Comparison of ENCODE assay signal across 10 cellular contexts in the genomic region with DNA sequence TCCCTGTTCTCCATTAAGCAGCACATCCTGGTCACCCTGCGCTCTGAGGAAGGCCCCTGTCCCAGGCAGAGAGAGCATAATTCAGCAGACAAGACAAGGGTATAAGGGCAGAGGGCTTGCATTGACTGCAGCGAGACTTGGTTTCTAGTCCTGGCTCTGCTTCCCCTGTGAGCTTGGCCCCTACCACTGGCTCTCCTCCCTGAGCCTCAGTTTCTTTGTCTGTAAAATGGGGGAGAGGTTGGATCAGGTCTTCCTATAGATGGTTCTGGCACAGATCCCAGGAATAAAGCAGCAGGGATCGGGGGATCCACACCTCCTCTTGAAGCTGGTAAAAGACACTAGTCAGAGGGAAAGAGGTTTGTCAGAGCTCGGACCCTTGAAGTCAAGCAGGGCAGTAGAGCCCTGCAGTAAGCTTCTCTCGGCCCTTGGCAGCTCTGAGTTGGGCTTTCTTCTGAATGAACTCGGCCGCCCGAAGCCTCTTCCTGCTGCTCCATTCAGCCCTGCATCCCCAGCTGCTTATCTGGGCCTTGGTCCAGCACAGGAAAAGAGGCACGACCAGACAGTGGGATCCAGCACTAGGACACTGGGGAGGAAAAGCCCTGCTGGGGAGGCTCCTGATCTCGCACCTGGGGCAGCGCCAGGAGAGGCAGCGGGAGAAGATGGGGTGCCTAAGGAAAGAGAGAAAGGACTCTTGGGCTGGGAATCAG. TPM values are rescaled to one million over a fixed set of nuclear protein-coding genes. Genes with fewer than 3 reads are reported as not detected.
DNase-seq lines count a peak whose midpoint lies in the region; ATAC-seq, FAIRE-seq and TF ChIP-seq lines count a peak whose summit lies in the region.
"Had no signal": no experiment of that assay in that cellular context is flagged by ENCODE, and none has a peak within 500 bp of the region (broad histone marks: within the 10 kb centered on the region; RNA-seq: fewer than 3 reads in every experiment).

No MANE protein-coding gene starts in this region.

- DNase-seq in COLO668 (lab: John Stamatoyannopoulos, UW; ENCODE audit: unreplicated experiment): peak; percentile 28
- no peak for DNase-seq in Panc1 (ENCODE audit: low read depth, low spot score)
- peak; percentile 57 to 69 for DNase-seq in frontal cortex (ENCODE audit: low spot score in 2 of 2)
- no peak for DNase-seq in activated naive CD4-positive, alpha-beta T cell treated with anti-CD3 and anti-CD28 coated beads, Interleukin-2, amount 50 U/mL, for 16 hours
- DNase-seq in NCI-H2171 treated with DMSO at 0.1 percent for 48 hours (lab: John Stamatoyannopoulos, UW): no peak
- no peak for DNase-seq in stimulated activated CD4-positive, alpha-beta T cell treated with anti-CD3 and anti-CD28 coated beads, Interleukin-1b, Interleukin-23, amount 100 ng/mL, for 48 hours
- DNase-seq in HTR-8/SVneo (ENCODE audit: insufficient read length, low spot score): no peak

- intact Hi-C loops in Panc1 (cut with micrococcal nuclease; ENCODE audit: unreplicated experiment): no loop called here

- H3K4me3 ChIP-seq in Panc1 (ENCODE audit: low read depth in 2 of 2, low read length in 2 of 2) (peak overlapping the region; percentile 59 to 77), parathyroid adenoma (ENCODE audit: low read depth, low read length) (peak overlapping the region; percentile 50)

- POLR2A ChIA-PET in Panc1 (lab: Charles Lee): no interaction called here

- H3K27me3 ChIP-seq in Panc1 (ENCODE audit: control insufficient read depth, insufficient read depth, low read length): no peaks in the 10 kb centered on the region; the same call in 1 of the 2 replicates
- H3K27me3 ChIP-seq in parathyroid adenoma (ENCODE audit: control insufficient read depth, insufficient read depth, low read length): no peaks in the 10 kb centered on the region

- BruUV-seq in Panc1 (replicated peaks; lab: Mats Ljungman, UMichigan): no TSS peak

- no peak overlapping the region for H3K9ac ChIP-seq in parathyroid adenoma

- H3K4me2 ChIP-seq in parathyroid adenoma (ENCODE audit: low read length): no peak overlapping the region

- ATAC-seq in Panc1: no peak; the same call in 1 of the 2 replicates

- FAIRE-seq in frontal cortex (lab: Jason Lieb, UNC) (no peak), HTR-8/SVneo (lab: Jason Lieb, UNC) (no peak)
- FAIRE-seq: endometrium had no signal

- H3K9me3 ChIP-seq in Panc1 (ENCODE audit: control insufficient read depth, insufficient read depth, low read depth, low read length) (no peaks in the 10 kb centered on the region), parathyroid adenoma (ENCODE audit: control insufficient read depth, low read length) (no peaks in the 10 kb centered on the region)

- TF ChIP-seq CTCF in Panc1 (IDR thresholded peaks at IDR 0.05) (no peak), parathyroid adenoma (IDR thresholded peaks at IDR 0.05) (no peak)

- H3K27ac ChIP-seq in Panc1 (ENCODE audit: low read length) (peak overlapping the region; percentile 15; the same call in 1 of the 2 replicates), parathyroid adenoma (no peak overlapping the region)

- H3K4me1 ChIP-seq in Panc1 (ENCODE audit: control insufficient read depth, insufficient read depth, low read length): peaks cover 25% of the 10 kb centered on the region
- H3K4me1 ChIP-seq in parathyroid adenoma: peaks cover 8% of the 10 kb centered on the region

- H3K79me2 ChIP-seq in parathyroid adenoma: no peaks in the 10 kb centered on the region

- H3K36me3 ChIP-seq in Panc1 (ENCODE audit: control insufficient read depth, insufficient read depth, low read length) (no peaks in the 10 kb centered on the region), parathyroid adenoma (ENCODE audit: control insufficient read depth, insufficient read depth, low read length) (no peaks in the 10 kb centered on the region)

- CTCF ChIA-PET in Panc1 (lab: Charles Lee): interaction anchor here (0.6 to 2.2 kb wide), 3 partner anchors 31 to 40 kb away, joined by 3 to 7 read pairs (median 3); no protein-coding TSS in a partner anchor

- H2AFZ ChIP-seq in parathyroid adenoma: no peak overlapping the region

- in situ Hi-C loops in Panc1 (cut with HindIII; ENCODE audit: low pct_unique_long_range_greater_than_20kb, low sequenced_read_pairs): no loop called here

RNA-seq across cellular contexts. Expression of a gene that starts 2.1 kb away (rescaled TPM):
- total RNA-seq in Panc1 (2021; ENCODE audit: unreplicated experiment) (35.6 TPM), frontal cortex (0.41 TPM)
- 36.3 TPM for polyA plus RNA-seq in Panc1 (2012; ENCODE audit: insufficient read length)
- total RNA-seq: T-helper 1 cell treated with Interleukin-12 subunit alpha and Interleukin-12 subunit beta and Interleukin-4 antibody, amounts not matched to agents 30 ng/mL and 1 ng/mL, for 36 hours had no signal

Comparison
In these comparisons a context has a peak if more than half of its experiments do, and no peak if none do; other contexts are left out.
1. DNase-seq: peak in COLO668 (single experiment) and frontal cortex (2 of 2); none in Panc1 (single experiment), activated naive CD4-positive, alpha-beta T cell treated with anti-CD3 and anti-CD28 coated beads, Interleukin-2, amount 50 U/mL, for 16 hours (single experiment), NCI-H2171 treated with DMSO at 0.1 percent for 48 hours (single experiment), stimulated activated CD4-positive, alpha-beta T cell treated with anti-CD3 and anti-CD28 coated beads, Interleukin-1b, Interleukin-23, amount 100 ng/mL, for 48 hours (single experiment) and HTR-8/SVneo (single experiment).
2. RNA of a gene that starts 2.1 kb away (total RNA-seq): 35.6 TPM in Panc1 (single experiment); 0.41 TPM in frontal cortex (single experiment); every median in the first group is over 10 times any median in the second.